34 cellular contexts compared by ENCODE assay signal in the genomic region with DNA sequence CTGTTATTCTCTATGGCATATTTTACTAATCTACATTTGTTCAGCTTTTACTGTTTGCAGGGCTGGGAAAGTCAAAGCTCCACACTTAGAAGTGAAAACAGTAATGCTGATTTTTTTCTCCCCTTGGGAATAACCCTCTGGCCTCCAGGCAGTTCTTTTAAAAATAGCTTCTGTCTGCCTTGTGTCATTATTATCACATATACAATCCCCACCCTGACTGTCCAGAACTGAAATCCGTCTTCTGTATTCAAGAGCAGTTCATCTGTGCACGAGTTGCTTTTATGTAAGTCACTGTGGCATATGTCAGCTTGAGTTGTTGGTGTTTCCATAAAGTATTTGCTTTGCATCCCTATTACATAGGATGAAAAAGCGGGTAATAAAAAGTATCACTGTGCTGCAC.
"Had no signal": no experiment of that assay in that cellular context is flagged by ENCODE, and none has a peak within 500 bp of the region (broad histone marks: within the 10 kb centered on the region; RNA-seq: fewer than 3 reads in every experiment).

No MANE protein-coding gene starts in this region.

- H3K4me1 Mint-ChIP-seq: activated CD4-positive, alpha-beta T cell treated with anti-CD3 and anti-CD28 coated beads for 36 hours; activated CD4-positive, alpha-beta T cell treated with anti-CD3 and anti-CD28 coated beads, Interleukin-2, amount 10 ng/mL, durations not matched to agents 24 days and 14 days; activated CD8-positive, alpha-beta memory T cell treated with anti-CD3 and anti-CD28 coated beads, Interleukin-2, amount 10 ng/mL, durations not matched to agents 7 days and 5 days; activated naive CD4-positive, alpha-beta T cell treated with anti-CD3 and anti-CD28 coated beads, Interleukin-2, amount 50 U/mL, for 24 hours; activated naive CD8-positive, alpha-beta T cell treated with anti-CD3 and anti-CD28 coated beads for 36 hours; activated naive CD8-positive, alpha-beta T cell treated with anti-CD3 and anti-CD28 coated beads, Interleukin-2, amount 50 U/mL, for 24 hours; central memory CD8-positive, alpha-beta T cell; T-helper 17 cell had no signal

- H3K4me1 ChIP-seq: adrenal gland, ascending aorta, breast epithelium, esophagus squamous epithelium, gastroesophageal sphincter had no signal

- H3K36me3 Mint-ChIP-seq: activated CD4-positive, alpha-beta memory T cell treated with anti-CD3 and anti-CD28 coated beads for 36 hours; activated CD8-positive, alpha-beta memory T cell treated with anti-CD3 and anti-CD28 coated beads, Interleukin-2, amount 10 ng/mL, durations not matched to agents 7 days and 5 days; activated naive CD4-positive, alpha-beta T cell treated with anti-CD3 and anti-CD28 coated beads, Interleukin-2, amount 50 U/mL, for 24 hours; activated naive CD8-positive, alpha-beta T cell treated with anti-CD3 and anti-CD28 coated beads for 36 hours; brain had no signal

- H3K27ac ChIP-seq: adrenal gland, ascending aorta, breast epithelium, esophagus squamous epithelium, gastroesophageal sphincter had no signal

- H3K36me3 ChIP-seq: adrenal gland, ascending aorta, breast epithelium, esophagus squamous epithelium, gastroesophageal sphincter had no signal

- H3K4me3 ChIP-seq: adrenal gland, ascending aorta, breast epithelium, esophagus squamous epithelium, gastroesophageal sphincter had no signal

- H3K4me3 Mint-ChIP-seq: activated CD4-positive, alpha-beta memory T cell treated with anti-CD3 and anti-CD28 coated beads for 36 hours; activated CD4-positive, alpha-beta T cell treated with anti-CD3 and anti-CD28 coated beads for 36 hours; activated CD4-positive, alpha-beta T cell treated with anti-CD3 and anti-CD28 coated beads, Interleukin-2, amount 10 ng/mL, durations not matched to agents 24 days and 14 days; activated CD8-positive, alpha-beta memory T cell treated with anti-CD3 and anti-CD28 coated beads, Interleukin-2, amount 10 ng/mL, durations not matched to agents 7 days and 5 days; activated CD8-positive, alpha-beta T cell treated with anti-CD3 and anti-CD28 coated beads, Interleukin-2, amount 10 ng/mL, durations not matched to agents 7 days and 5 days; activated naive CD4-positive, alpha-beta T cell treated with anti-CD3 and anti-CD28 coated beads for 36 hours; activated naive CD4-positive, alpha-beta T cell treated with anti-CD3 and anti-CD28 coated beads, Interleukin-2, amount 50 U/mL, for 24 hours; activated naive CD8-positive, alpha-beta T cell treated with anti-CD3 and anti-CD28 coated beads for 36 hours; activated naive CD8-positive, alpha-beta T cell treated with anti-CD3 and anti-CD28 coated beads, Interleukin-2, amount 50 U/mL, for 24 hours; activated T-helper 1 cell treated with anti-CD3 and anti-CD28 coated beads, Interleukin-12 subunit alpha, Interleukin-12 subunit beta, Interleukin-2, Interleukin-4 antibody, amounts not matched to agents 30 ng/mL and 10 ng/mL and 1 ng/mL, durations not matched to agents 14 hours and 24 hours and 36 hours; brain; central memory CD8-positive, alpha-beta T cell; effector memory CD8-positive, alpha-beta T cell; T-helper 17 cell; T-helper 2 cell treated with Interferon-gamma antibody and Interleukin-4, amounts not matched to agents 5 μg/mL and 100 μg/mL, for 36 hours had no signal

- H3K9me3 ChIP-seq: adrenal gland, ascending aorta, breast epithelium, esophagus squamous epithelium, gastroesophageal sphincter had no signal

- H3K27me3 Mint-ChIP-seq: activated CD4-positive, alpha-beta memory T cell treated with anti-CD3 and anti-CD28 coated beads for 36 hours; activated CD4-positive, alpha-beta T cell treated with anti-CD3 and anti-CD28 coated beads, Interleukin-2, amount 10 ng/mL, durations not matched to agents 24 days and 14 days; activated CD8-positive, alpha-beta memory T cell treated with anti-CD3 and anti-CD28 coated beads, Interleukin-2, amount 10 ng/mL, durations not matched to agents 7 days and 5 days; activated naive CD8-positive, alpha-beta T cell treated with anti-CD3 and anti-CD28 coated beads for 36 hours; activated naive CD8-positive, alpha-beta T cell treated with anti-CD3 and anti-CD28 coated beads, Interleukin-2, amount 50 U/mL, for 24 hours; brain; central memory CD8-positive, alpha-beta T cell; effector memory CD8-positive, alpha-beta T cell; T-helper 17 cell had no signal

- H3K27ac Mint-ChIP-seq: activated CD4-positive, alpha-beta memory T cell treated with anti-CD3 and anti-CD28 coated beads for 36 hours; activated CD4-positive, alpha-beta T cell treated with anti-CD3 and anti-CD28 coated beads for 36 hours; activated CD4-positive, alpha-beta T cell treated with anti-CD3 and anti-CD28 coated beads, Interleukin-2, amount 10 ng/mL, durations not matched to agents 24 days and 14 days; activated CD8-positive, alpha-beta memory T cell treated with anti-CD3 and anti-CD28 coated beads, Interleukin-2, amount 10 ng/mL, durations not matched to agents 7 days and 5 days; activated CD8-positive, alpha-beta T cell treated with anti-CD3 and anti-CD28 coated beads, Interleukin-2, amount 10 ng/mL, durations not matched to agents 7 days and 5 days; activated naive CD4-positive, alpha-beta T cell treated with anti-CD3 and anti-CD28 coated beads for 36 hours; activated naive CD4-positive, alpha-beta T cell treated with anti-CD3 and anti-CD28 coated beads, Interleukin-2, amount 50 U/mL, for 24 hours; activated naive CD8-positive, alpha-beta T cell treated with anti-CD3 and anti-CD28 coated beads for 36 hours; activated naive CD8-positive, alpha-beta T cell treated with anti-CD3 and anti-CD28 coated beads, Interleukin-2, amount 50 U/mL, for 24 hours; activated T-helper 1 cell treated with anti-CD3 and anti-CD28 coated beads, Interleukin-12 subunit alpha, Interleukin-12 subunit beta, Interleukin-2, Interleukin-4 antibody, amounts not matched to agents 30 ng/mL and 10 ng/mL and 1 ng/mL, durations not matched to agents 14 hours and 24 hours and 36 hours; activated T-helper 2 cell treated with anti-CD3 and anti-CD28 coated beads, Interferon-gamma antibody, Interleukin-2, Interleukin-4, amounts not matched to agents 10 μg/mL and 5 μg/mL and 100 μg/mL, durations not matched to agents 14 hours and 24 hours and 36 hours; brain; effector memory CD8-positive, alpha-beta T cell; T-helper 17 cell; T-helper 2 cell treated with Interferon-gamma antibody and Interleukin-4, amounts not matched to agents 5 μg/mL and 100 μg/mL, for 36 hours had no signal

- DNase-seq: activated CD4-positive, alpha-beta memory T cell treated with anti-CD3 and anti-CD28 coated beads for 36 hours; activated CD4-positive, alpha-beta T cell treated with anti-CD3 and anti-CD28 coated beads for 36 hours; activated CD4-positive, alpha-beta T cell treated with anti-CD3 and anti-CD28 coated beads, Interleukin-2, amount 10 ng/mL, durations not matched to agents 24 days and 14 days; activated CD4-positive, CD25-positive, alpha-beta regulatory T cell; activated CD4-positive, CD25-positive, alpha-beta regulatory T cell treated with anti-CD3 and anti-CD28 coated beads, Interleukin-2, amount 50 U/mL, for 72 hours; activated CD8-positive, alpha-beta memory T cell treated with anti-CD3 and anti-CD28 coated beads, Interleukin-2, amount 10 ng/mL, durations not matched to agents 7 days and 5 days; activated CD8-positive, alpha-beta memory T cell treated with anti-CD3 and anti-CD28 coated beads, Interleukin-2, amount 50 U/mL, for 4 hours; activated CD8-positive, alpha-beta T cell treated with anti-CD3 and anti-CD28 coated beads, Interleukin-2, amount 10 ng/mL, durations not matched to agents 7 days and 5 days; activated effector memory CD4-positive, alpha-beta T cell treated with anti-CD3 and anti-CD28 coated beads, Interleukin-2, amount 50 U/mL, for 16 hours; activated naive CD4-positive, alpha-beta T cell treated with anti-CD3 and anti-CD28 coated beads for 36 hours; activated naive CD8-positive, alpha-beta T cell treated with anti-CD3 and anti-CD28 coated beads for 36 hours; activated naive CD8-positive, alpha-beta T cell treated with anti-CD3 and anti-CD28 coated beads, Interleukin-2, amount 50 U/mL, for 24 hours; activated T-cell treated with anti-CD3 and anti-CD28 coated beads, Interleukin-2, amount 50 U/mL, for 1 hour; activated T-cell treated with anti-CD3 and anti-CD28 coated beads, Interleukin-2, amount 50 U/mL, for 48 hours; adrenal gland; cortex of kidney; dermis blood vessel endothelial cell; effector CD4-positive, alpha-beta T cell; effector memory CD8-positive, alpha-beta T cell; esophagus squamous epithelium; foreskin melanocyte; head of caudate nucleus; T-helper 1 cell; T-helper 17 cell; T1000 had no signal

- H3K27me3 ChIP-seq: adrenal gland, ascending aorta, breast epithelium, esophagus squamous epithelium, gastroesophageal sphincter had no signal

- H3K9me3 Mint-ChIP-seq: activated CD4-positive, alpha-beta memory T cell treated with anti-CD3 and anti-CD28 coated beads for 36 hours; activated CD4-positive, alpha-beta T cell treated with anti-CD3 and anti-CD28 coated beads, Interleukin-2, amount 10 ng/mL, durations not matched to agents 24 days and 14 days; activated naive CD4-positive, alpha-beta T cell treated with anti-CD3 and anti-CD28 coated beads for 36 hours; activated naive CD4-positive, alpha-beta T cell treated with anti-CD3 and anti-CD28 coated beads, Interleukin-2, amount 50 U/mL, for 24 hours; activated naive CD8-positive, alpha-beta T cell treated with anti-CD3 and anti-CD28 coated beads for 36 hours; activated naive CD8-positive, alpha-beta T cell treated with anti-CD3 and anti-CD28 coated beads, Interleukin-2, amount 50 U/mL, for 24 hours; activated T-helper 1 cell treated with anti-CD3 and anti-CD28 coated beads, Interleukin-12 subunit alpha, Interleukin-12 subunit beta, Interleukin-2, Interleukin-4 antibody, amounts not matched to agents 30 ng/mL and 10 ng/mL and 1 ng/mL, durations not matched to agents 14 hours and 24 hours and 36 hours; activated T-helper 2 cell treated with anti-CD3 and anti-CD28 coated beads, Interferon-gamma antibody, Interleukin-2, Interleukin-4, amounts not matched to agents 10 μg/mL and 5 μg/mL and 100 μg/mL, durations not matched to agents 14 hours and 24 hours and 36 hours; T-helper 2 cell treated with Interferon-gamma antibody and Interleukin-4, amounts not matched to agents 5 μg/mL and 100 μg/mL, for 36 hours had no signal

- ATAC-seq: activated CD4-positive, alpha-beta T cell treated with anti-CD3 and anti-CD28 coated beads for 36 hours; activated CD8-positive, alpha-beta memory T cell treated with anti-CD3 and anti-CD28 coated beads, Interleukin-2, amount 10 ng/mL, durations not matched to agents 7 days and 5 days; activated CD8-positive, alpha-beta T cell treated with anti-CD3 and anti-CD28 coated beads, Interleukin-2, amount 10 ng/mL, durations not matched to agents 7 days and 5 days; activated naive CD8-positive, alpha-beta T cell treated with anti-CD3 and anti-CD28 coated beads, Interleukin-2, amount 50 U/mL, for 24 hours; effector memory CD8-positive, alpha-beta T cell; gastroesophageal sphincter; T-helper 17 cell had no signal
